ENCODE assay signal across 19 cellular contexts in the genomic region with DNA sequence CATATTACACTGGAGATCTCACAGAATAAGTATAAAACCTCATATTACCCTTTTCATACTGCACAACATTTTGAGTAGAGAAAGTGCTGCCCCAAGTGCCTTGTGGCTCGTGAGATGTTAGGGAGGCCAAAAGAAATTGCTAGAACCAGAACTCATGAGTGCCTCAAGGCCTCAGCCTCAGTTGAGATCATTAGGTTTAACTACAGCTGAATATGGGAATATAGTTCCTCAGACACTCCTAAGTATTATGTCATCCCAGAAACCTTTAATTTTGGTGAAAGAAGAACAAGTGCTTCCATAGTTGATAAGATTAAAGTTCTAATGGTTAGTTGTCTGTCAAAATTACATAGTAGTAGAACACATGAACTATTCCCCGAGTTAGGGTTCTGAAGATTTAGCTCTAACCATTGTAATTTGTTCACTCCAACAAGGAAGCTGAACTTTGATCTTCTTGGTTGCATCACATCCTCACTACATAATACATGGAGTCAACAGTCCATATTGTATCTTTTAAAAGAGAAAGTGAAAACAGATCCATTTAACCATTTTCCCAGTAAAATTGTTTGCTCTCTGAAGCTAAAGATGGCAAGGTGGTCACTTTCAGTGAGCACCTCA. TPM values are rescaled to one million over a fixed set of nuclear protein-coding genes. Genes with fewer than 3 reads are reported as not detected.
"Had no signal": no experiment of that assay in that cellular context is flagged by ENCODE, and none has a peak within 500 bp of the region (broad histone marks: within the 10 kb centered on the region; RNA-seq: fewer than 3 reads in every experiment).

No MANE protein-coding gene starts in this region.

- H3K36me3 ChIP-seq: ascending aorta, gastrocnemius medialis, heart left ventricle, left lung, tibial nerve had no signal

- ATAC-seq: activated CD4-positive, CD25-positive, alpha-beta regulatory T cell treated with anti-CD3 and anti-CD28 coated beads, Interleukin-2, amount 50 U/mL, for 24 hours; activated T-helper 17 cell treated with anti-CD3 and anti-CD28 coated beads, Interleukin-2, amount 50 U/mL, for 72 hours; gastrocnemius medialis; heart left ventricle; left lung; natural killer cell had no signal

- H3K36me3 Mint-ChIP-seq: memory B cell, natural killer cell had no signal

- H3K4me1 ChIP-seq: ascending aorta, left lung, tibial nerve had no signal

- H3K4me3 ChIP-seq: ascending aorta, gastrocnemius medialis, heart left ventricle, left lung, tibial nerve had no signal

- H3K27ac ChIP-seq: ascending aorta, gastrocnemius medialis, heart left ventricle, left lung, tibial nerve had no signal

- H3K4me1 Mint-ChIP-seq: activated T-helper 17 cell treated with anti-CD3 and anti-CD28 coated beads, Interleukin-2, amount 50 U/mL, for 72 hours; memory B cell; natural killer cell had no signal

- H3K9me3 ChIP-seq: ascending aorta, gastrocnemius medialis, heart left ventricle, left lung, tibial nerve had no signal

- H3K27me3 Mint-ChIP-seq: activated T-helper 17 cell treated with anti-CD3 and anti-CD28 coated beads, Interleukin-2, amount 50 U/mL, for 72 hours; memory B cell had no signal

- H3K27ac Mint-ChIP-seq: activated naive CD4-positive, alpha-beta T cell treated with anti-CD3 and anti-CD28 coated beads for 36 hours; activated T-helper 17 cell treated with anti-CD3 and anti-CD28 coated beads, Interleukin-2, amount 50 U/mL, for 72 hours; endodermal cell; memory B cell; natural killer cell had no signal

- H3K27me3 ChIP-seq: ascending aorta, gastrocnemius medialis, heart left ventricle, left lung, tibial nerve had no signal

- H3K4me3 Mint-ChIP-seq: activated naive CD4-positive, alpha-beta T cell treated with anti-CD3 and anti-CD28 coated beads for 36 hours; activated T-helper 17 cell treated with anti-CD3 and anti-CD28 coated beads, Interleukin-2, amount 50 U/mL, for 72 hours; endodermal cell; memory B cell; natural killer cell had no signal

- DNase-seq: activated CD4-positive, alpha-beta T cell treated with anti-CD3 and anti-CD28 coated beads, Interleukin-2, amount 50 U/mL, for 4 hours; activated naive CD4-positive, alpha-beta T cell treated with anti-CD3 and anti-CD28 coated beads for 36 hours; endodermal cell; erythroblast; gastrocnemius medialis; heart left ventricle; left lung; natural killer cell; posterior cingulate gyrus; stimulated activated CD4-positive, alpha-beta T cell treated with anti-CD3 and anti-CD28 coated beads, Interleukin-15, amount 100 ng/mL, for 24 hours; stimulated activated CD4-positive, alpha-beta T cell treated with anti-CD3 and anti-CD28 coated beads, Interleukin-4, amount 100 ng/mL, for 1 hour; stimulated activated naive CD4-positive, alpha-beta T cell had no signal

RNA-seq across cellular contexts. Expression of a gene that starts 9.6 kb away (rescaled TPM):
- total RNA-seq: activated naive CD4-positive, alpha-beta T cell treated with anti-CD3 and anti-CD28 coated beads for 36 hours; activated T-helper 17 cell treated with anti-CD3 and anti-CD28 coated beads, Interleukin-2, amount 50 U/mL, for 72 hours; ascending aorta; chondrocyte; dermis microvascular lymphatic vessel endothelial cell; natural killer cell had no signal
